ENCODE assay signal across 1 cellular context in genomic region chr5:84249918-84250635, GRCh38.
TF ChIP-seq lines count a peak whose summit lies in the region.

No MANE protein-coding gene starts in this region.

TF ChIP-seq in SK-N-SH, 30 proteins besides CTCF, POLR2A, EP300 and RAD21 (continued from another document):
- TF ChIP-seq REST (IDR thresholded peaks at IDR 0.05; ENCODE audit: low read depth, low read length) (no peak), SIN3A (IDR thresholded peaks at IDR 0.05; ENCODE audit: borderline replicate concordance, low read depth, low read length) (no peak), FOSL2 (IDR thresholded peaks at IDR 0.05; ENCODE audit: borderline replicate concordance, low read depth) (peak; percentile 47; the same call in 1 of the 2 replicates), CHD2 (IDR thresholded peaks at IDR 0.05; ENCODE audit: low read length, partially characterized antibody) (no peak), NRF1 (IDR thresholded peaks at IDR 0.05; ENCODE audit: low read depth, low read length) (no peak), USF2 (IDR thresholded peaks at IDR 0.05; ENCODE audit: borderline replicate concordance, low read depth, low read length) (no peak)
